In genomic region chr10:26215923-26216576, GRCh38 we compare ENCODE assay signal across 1 cellular context.
TF ChIP-seq lines count a peak whose summit lies in the region.

No MANE protein-coding gene starts in this region.

TF ChIP-seq in IMR-90, 13 proteins besides CTCF, POLR2A, EP300 and RAD21 (continued from another document):
- no peak for TF ChIP-seq MXI1 (IDR thresholded peaks at IDR 0.05; ENCODE audit: borderline replicate concordance, low read depth, low read length)
- TF ChIP-seq RCOR1 (IDR thresholded peaks at IDR 0.05; ENCODE audit: insufficient replicate concordance, low read length), result no peak
- no peak for TF ChIP-seq SMC3 (IDR thresholded peaks at IDR 0.05; ENCODE audit: low read depth, low read length)
- no peak for TF ChIP-seq BHLHE40 (IDR thresholded peaks at IDR 0.05; ENCODE audit: low read depth, low read length)
- no peak for TF ChIP-seq CHD1 (IDR thresholded peaks at IDR 0.05; ENCODE audit: low read depth, low read length)
- TF ChIP-seq USF2 (IDR thresholded peaks at IDR 0.05; ENCODE audit: low read depth, low read length), result no peak
- no peak for TF ChIP-seq NFE2L2 (IDR thresholded peaks at IDR 0.05; ENCODE audit: low read depth, low read length)
- no peak for TF ChIP-seq FOS (IDR thresholded peaks at IDR 0.05; ENCODE audit: low read depth, low read length)
- TF ChIP-seq RFX5 (IDR thresholded peaks at IDR 0.05; ENCODE audit: low read depth, low read length), result no peak
